10 cellular contexts compared by ENCODE assay signal in genomic region chr1:153260473-153260979, GRCh38. TPM values are rescaled to one million over a fixed set of nuclear protein-coding genes. Genes with fewer than 3 reads are reported as not detected.
DNase-seq lines count a peak whose midpoint lies in the region; ATAC-seq, FAIRE-seq and TF ChIP-seq lines count a peak whose summit lies in the region.
"Had no signal": no experiment of that assay in that cellular context is flagged by ENCODE, and none has a peak within 500 bp of the region (broad histone marks: within the 10 kb centered on the region; RNA-seq: fewer than 3 reads in every experiment).

No MANE protein-coding gene starts in this region.

- H3K9me3 ChIP-seq in CD4-positive, CD25-positive, alpha-beta regulatory T cell (ENCODE audit: control insufficient read depth in 2 of 2, low read length in 2 of 2): no peaks in the 10 kb centered on the region
- H3K9me3 ChIP-seq in WERI-Rb-1 (ENCODE audit: severe bottlenecking): peaks cover 5% of the 10 kb centered on the region
- H3K9me3 ChIP-seq in small intestine (ENCODE audit: control insufficient read depth, low read depth): no peaks in the 10 kb centered on the region

- H3K36me3 Mint-ChIP-seq in CD4-positive, CD25-positive, alpha-beta regulatory T cell: no peaks in the 10 kb centered on the region
- H3K36me3 Mint-ChIP-seq in activated naive CD4-positive, alpha-beta T cell treated with anti-CD3 and anti-CD28 coated beads, Interleukin-2, amount 50 U/mL, for 72 hours: no peaks in the 10 kb centered on the region
- H3K36me3 Mint-ChIP-seq in naive thymus-derived CD8-positive, alpha-beta T cell: no peaks in the 10 kb centered on the region

- H3K4me1 Mint-ChIP-seq in CD4-positive, CD25-positive, alpha-beta regulatory T cell: peaks cover 0 to 30% (median 20%) of the 10 kb centered on the region in 4 donors
- peaks cover 14 to 30% (median 26%) of the 10 kb centered on the region in 4 donors for H3K4me1 Mint-ChIP-seq in naive thymus-derived CD8-positive, alpha-beta T cell

- H3K4me1 ChIP-seq in CD4-positive, CD25-positive, alpha-beta regulatory T cell (ENCODE audit: control insufficient read depth, insufficient read depth, low read length, poor library complexity, severe bottlenecking): peaks cover 26% of the 10 kb centered on the region
- H3K4me1 ChIP-seq in small intestine (ENCODE audit: control insufficient read depth in 2 of 2, insufficient read depth in 1 of 2, low read depth in 1 of 2, low read length in 1 of 2): no peaks in the 10 kb centered on the region

- peaks cover 0 to 2% (median 0%) of the 10 kb centered on the region in 7 donors for H3K9me3 Mint-ChIP-seq in CD4-positive, CD25-positive, alpha-beta regulatory T cell
- no peaks in the 10 kb centered on the region for H3K9me3 Mint-ChIP-seq in activated naive CD4-positive, alpha-beta T cell treated with anti-CD3 and anti-CD28 coated beads, Interleukin-2, amount 50 U/mL, for 72 hours
- H3K9me3 Mint-ChIP-seq in naive thymus-derived CD8-positive, alpha-beta T cell: peaks cover 0 to 3% (median 0%) of the 10 kb centered on the region in 9 donors

- WGBS in small intestine, 3 donors: 42 to 50% (median 46%) methylated on average over 7 to 8 of the region's 8 CpGs

- TF ChIP-seq CTCF in WERI-Rb-1 (IDR thresholded peaks at IDR 0.05; ENCODE audit: low read depth, low read length): no peak

- H3K4me3 ChIP-seq in CD4-positive, CD25-positive, alpha-beta regulatory T cell (ENCODE audit: low read depth, low read length): no peak overlapping the region
- no peak overlapping the region for H3K4me3 ChIP-seq in WERI-Rb-1 (ENCODE audit: low read depth, low read length)
- no peak overlapping the region for H3K4me3 ChIP-seq in small intestine (ENCODE audit: low read depth in 1 of 2, low read length in 2 of 2)

- no peak for ATAC-seq in CD4-positive, CD25-positive, alpha-beta regulatory T cell (ENCODE audit: low read depth in 2 of 2)
- ATAC-seq in HG02678 (IDR thresholded peaks at IDR 0.05; ENCODE audit: unreplicated experiment): peak; percentile 46
- peak; percentile 39 to 42 for ATAC-seq in activated naive CD4-positive, alpha-beta T cell treated with anti-CD3 and anti-CD28 coated beads, Interleukin-2, amount 50 U/mL, for 72 hours
- peak; percentile 44 to 53 for ATAC-seq in naive thymus-derived CD8-positive, alpha-beta T cell

- H3K27ac Mint-ChIP-seq in CD4-positive, CD25-positive, alpha-beta regulatory T cell: peak overlapping the region in 1 of 3 donors; percentile 49
- no peak overlapping the region for H3K27ac Mint-ChIP-seq in activated naive CD4-positive, alpha-beta T cell treated with anti-CD3 and anti-CD28 coated beads, Interleukin-2, amount 50 U/mL, for 72 hours
- H3K27ac Mint-ChIP-seq in naive thymus-derived CD8-positive, alpha-beta T cell: peak overlapping the region in 7 of 10 donors; percentile 4 to 64 (median 29)

- H3K4me3 Mint-ChIP-seq in CD4-positive, CD25-positive, alpha-beta regulatory T cell: peak overlapping the region; percentile 71 to 85 (median 81)
- peak overlapping the region; percentile 67 to 86 (median 80) for H3K4me3 Mint-ChIP-seq in naive thymus-derived CD8-positive, alpha-beta T cell

- peaks cover 32% of the 10 kb centered on the region for H3K27me3 ChIP-seq in CD4-positive, CD25-positive, alpha-beta regulatory T cell (ENCODE audit: control insufficient read depth, insufficient read depth, low read length)
- H3K27me3 ChIP-seq in WERI-Rb-1 (ENCODE audit: insufficient read depth, low read depth, severe bottlenecking) (peaks cover 28% of the 10 kb centered on the region), small intestine (ENCODE audit: control insufficient read depth in 2 of 2, insufficient read depth in 2 of 2, low read length in 2 of 2) (peaks cover 0 to 15% of the 10 kb centered on the region in 2 donors)

- POLR2A ChIA-PET in naive thymus-derived CD8-positive, alpha-beta T cell (lab: Charles Lee): no interaction called here

- no peak for FAIRE-seq in small intestine (lab: Jason Lieb, UNC)

- DNase-seq in CD4-positive, CD25-positive, alpha-beta regulatory T cell: peak in 1 of 3 donors; percentile 19
- DNase-seq in activated naive CD4-positive, alpha-beta T cell treated with anti-CD3 and anti-CD28 coated beads, Interleukin-2, amount 50 U/mL, for 72 hours (ENCODE audit: low spot score in 2 of 2): no peak
- DNase-seq in naive thymus-derived CD8-positive, alpha-beta T cell: peak in 2 of 10 donors; percentile 14 to 18
- DNase-seq in EL (no peak), HuH-7 (ENCODE audit: low spot score) (no peak), WERI-Rb-1 (no peak), small intestine (no peak)
- DNase-seq: DND-41, NCI-H2107 had no signal

- H3K27ac ChIP-seq in CD4-positive, CD25-positive, alpha-beta regulatory T cell (ENCODE audit: insufficient read depth, low read length, poor library complexity, severe bottlenecking): no peak overlapping the region
- H3K27ac ChIP-seq in WERI-Rb-1: no peak overlapping the region
- H3K27ac ChIP-seq in small intestine (ENCODE audit: low read depth in 1 of 2, low read length in 1 of 2): no peak overlapping the region

- H3K36me3 ChIP-seq in CD4-positive, CD25-positive, alpha-beta regulatory T cell (ENCODE audit: control insufficient read depth, insufficient read depth, low read length): no peaks in the 10 kb centered on the region
- H3K36me3 ChIP-seq in WERI-Rb-1 (no peaks in the 10 kb centered on the region), small intestine (ENCODE audit: control insufficient read depth in 2 of 2, insufficient read depth in 2 of 2, low read length in 2 of 2) (no peaks in the 10 kb centered on the region)

- peaks cover 55% of the 10 kb centered on the region for H3K27me3 Mint-ChIP-seq in CD4-positive, CD25-positive, alpha-beta regulatory T cell
- peaks cover 20 to 48% (median 36%) of the 10 kb centered on the region in 5 donors for H3K27me3 Mint-ChIP-seq in naive thymus-derived CD8-positive, alpha-beta T cell

RNA-seq across cellular contexts. Expression of gene LORICRIN, which starts 1.0 kb away (rescaled TPM):
- total RNA-seq in CD4-positive, CD25-positive, alpha-beta regulatory T cell: not detected
- polyA plus RNA-seq in CD4-positive, CD25-positive, alpha-beta regulatory T cell: not detected
- total RNA-seq in activated naive CD4-positive, alpha-beta T cell treated with anti-CD3 and anti-CD28 coated beads, Interleukin-2, amount 50 U/mL, for 72 hours: not detected
- not detected for total RNA-seq in naive thymus-derived CD8-positive, alpha-beta T cell
- polyA plus RNA-seq in naive thymus-derived CD8-positive, alpha-beta T cell: not detected
- polyA plus RNA-seq in small intestine: not detected

RNA-seq across cellular contexts. Expression of gene PRR9, which starts 43.1 kb away (rescaled TPM):
- not detected for total RNA-seq in CD4-positive, CD25-positive, alpha-beta regulatory T cell
- not detected for polyA plus RNA-seq in CD4-positive, CD25-positive, alpha-beta regulatory T cell
- total RNA-seq in activated naive CD4-positive, alpha-beta T cell treated with anti-CD3 and anti-CD28 coated beads, Interleukin-2, amount 50 U/mL, for 72 hours: not detected
- total RNA-seq in naive thymus-derived CD8-positive, alpha-beta T cell: not detected
- not detected for polyA plus RNA-seq in naive thymus-derived CD8-positive, alpha-beta T cell
- polyA plus RNA-seq in small intestine: not detected

RNA-seq across cellular contexts. Expression of gene PGLYRP3, which starts 52.2 kb away (rescaled TPM):
- total RNA-seq in CD4-positive, CD25-positive, alpha-beta regulatory T cell: not detected
- polyA plus RNA-seq in CD4-positive, CD25-positive, alpha-beta regulatory T cell: not detected
- total RNA-seq in activated naive CD4-positive, alpha-beta T cell treated with anti-CD3 and anti-CD28 coated beads, Interleukin-2, amount 50 U/mL, for 72 hours: not detected
- not detected for total RNA-seq in naive thymus-derived CD8-positive, alpha-beta T cell
- not detected for polyA plus RNA-seq in naive thymus-derived CD8-positive, alpha-beta T cell
- polyA plus RNA-seq in small intestine: not detected

RNA-seq across cellular contexts. Expression of gene LELP1, which starts 57.3 kb away (rescaled TPM):
- total RNA-seq in CD4-positive, CD25-positive, alpha-beta regulatory T cell: not detected
- not detected for polyA plus RNA-seq in CD4-positive, CD25-positive, alpha-beta regulatory T cell
- total RNA-seq in activated naive CD4-positive, alpha-beta T cell treated with anti-CD3 and anti-CD28 coated beads, Interleukin-2, amount 50 U/mL, for 72 hours: not detected
- not detected for total RNA-seq in naive thymus-derived CD8-positive, alpha-beta T cell
- not detected for polyA plus RNA-seq in naive thymus-derived CD8-positive, alpha-beta T cell
- not detected for polyA plus RNA-seq in small intestine

Comparison
In these comparisons a context has a peak if more than half of its experiments do, and no peak if none do; other contexts are left out.
1. ATAC-seq: peak in HG02678 (single experiment), activated naive CD4-positive, alpha-beta T cell treated with anti-CD3 and anti-CD28 coated beads, Interleukin-2, amount 50 U/mL, for 72 hours (2 of 2) and naive thymus-derived CD8-positive, alpha-beta T cell (2 of 2); none in CD4-positive, CD25-positive, alpha-beta regulatory T cell (0 of 2).
2. H3K27ac Mint-ChIP-seq: peak in naive thymus-derived CD8-positive, alpha-beta T cell (7 of 10); none in activated naive CD4-positive, alpha-beta T cell treated with anti-CD3 and anti-CD28 coated beads, Interleukin-2, amount 50 U/mL, for 72 hours (0 of 2).